ENCODE assay signal across 9 cellular contexts in the genomic region with DNA sequence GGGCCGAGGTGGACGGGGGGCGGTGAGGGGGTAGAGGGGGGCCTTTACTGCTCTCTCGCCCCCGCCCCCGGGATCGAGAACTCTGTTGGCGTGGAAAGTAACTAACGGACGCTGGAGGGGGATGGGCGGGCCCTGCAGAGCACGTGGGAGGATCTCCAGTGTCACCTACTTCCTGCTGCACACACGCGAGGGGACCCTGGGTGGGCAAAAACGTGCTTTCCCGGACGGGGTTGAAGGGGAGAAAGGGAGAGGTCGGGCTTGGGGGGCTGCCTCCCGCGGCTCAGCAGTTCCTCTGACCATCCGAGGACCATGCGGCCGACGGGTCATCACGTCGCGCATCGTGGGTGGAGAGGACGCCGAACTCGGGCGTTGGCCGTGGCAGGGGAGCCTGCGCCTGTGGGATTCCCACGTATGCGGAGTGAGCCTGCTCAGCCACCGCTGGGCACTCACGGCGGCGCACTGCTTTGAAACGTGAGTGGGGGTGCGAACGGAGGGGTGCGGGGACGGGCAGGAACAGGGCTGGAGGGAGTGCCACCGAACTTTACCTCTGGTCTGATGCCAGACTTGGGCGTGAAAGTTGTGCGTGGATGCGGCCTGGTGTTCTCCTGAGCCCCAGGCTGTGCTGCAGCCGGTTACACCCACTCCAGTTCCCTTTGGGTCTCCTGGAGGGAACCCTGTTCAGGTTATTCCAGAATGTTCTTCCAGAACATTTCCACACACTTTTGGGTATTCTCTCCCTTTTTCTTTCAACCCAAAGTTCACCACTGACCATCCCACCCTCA. TPM values are rescaled to one million over a fixed set of nuclear protein-coding genes. Genes with fewer than 3 reads are reported as not detected.
DNase-seq lines count a peak whose midpoint lies in the region; ATAC-seq and TF ChIP-seq lines count a peak whose summit lies in the region.
"Had no signal": no experiment of that assay in that cellular context is flagged by ENCODE, and none has a peak within 500 bp of the region (broad histone marks: within the 10 kb centered on the region; RNA-seq: fewer than 3 reads in every experiment).

No MANE protein-coding gene starts in this region.

- no peak overlapping the region for H2BK12ac ChIP-seq in mesenchymal stem cell (ENCODE audit: low read length in 2 of 2)

- no peaks in the 10 kb centered on the region for H3K9me3 ChIP-seq in PC-9 (ENCODE audit: insufficient read depth, low read depth)
- H3K9me3 ChIP-seq in mesenchymal stem cell (ENCODE audit: control insufficient read depth, low read length): no peaks in the 10 kb centered on the region
- H3K9me3 ChIP-seq: upper lobe of left lung had no signal

- H3K79me1 ChIP-seq in mesenchymal stem cell (replicated peaks; ENCODE audit: low read length, poor library complexity, severe bottlenecking): no peaks in the 10 kb centered on the region

- H4K91ac ChIP-seq in mesenchymal stem cell (ENCODE audit: low read length): peak overlapping the region; percentile 7

- no peak overlapping the region for H2BK15ac ChIP-seq in mesenchymal stem cell (ENCODE audit: low read depth, poor library complexity, severe bottlenecking)

- no peak overlapping the region for H3K14ac ChIP-seq in mesenchymal stem cell (ENCODE audit: low read length in 2 of 2)

- TF ChIP-seq CTCF in GM12865 (IDR thresholded peaks at IDR 0.05; ENCODE audit: insufficient read depth, low read depth, low read length, missing control alignments): no peak
- no peak for TF ChIP-seq CTCF in PC-9 (conservative IDR thresholded peaks at IDR 0.05)

- H3K27ac ChIP-seq in PC-9 (no peak overlapping the region), mesenchymal stem cell (ENCODE audit: low read length, poor library complexity, severe bottlenecking) (no peak overlapping the region)
- H3K27ac ChIP-seq: dorsolateral prefrontal cortex, upper lobe of left lung had no signal

- no peak overlapping the region for H2AK5ac ChIP-seq in mesenchymal stem cell (ENCODE audit: low read length, severe bottlenecking)

- no peak overlapping the region for H2BK5ac ChIP-seq in mesenchymal stem cell (ENCODE audit: low read depth, low read length, poor library complexity, severe bottlenecking)

- no peak overlapping the region for H3K18ac ChIP-seq in mesenchymal stem cell (ENCODE audit: low read depth in 1 of 2, low read length in 2 of 2)

- intact Hi-C loops in PC-9 (cut with micrococcal nuclease; ENCODE audit: unreplicated experiment): loop anchor here (1.0 to 5.0 kb wide), 3 partner anchors 40 to 51 kb away; a partner anchor contains a TSS

- 90% methylated on average over 50 of the region's 50 CpGs for WGBS in mesenchymal stem cell

- no peak for ATAC-seq in HG03520 (IDR thresholded peaks at IDR 0.05; ENCODE audit: unreplicated experiment)

- H3K4me2 ChIP-seq in PC-9 (peak overlapping the region; percentile 93), mesenchymal stem cell (ENCODE audit: low read length, poor library complexity, severe bottlenecking) (no peak overlapping the region)

- H3K9me2 ChIP-seq in PC-9 (ENCODE audit: insufficient read depth): no peaks in the 10 kb centered on the region

- no peak overlapping the region for H2BK120ac ChIP-seq in mesenchymal stem cell (ENCODE audit: low read depth, low read length)

- H4K8ac ChIP-seq in mesenchymal stem cell (ENCODE audit: low read length): no peak overlapping the region

- no peaks in the 10 kb centered on the region for H4K20me1 ChIP-seq in PC-9 (ENCODE audit: insufficient read depth)

- H3F3A ChIP-seq in PC-9 (ENCODE audit: insufficient read depth, low read depth): peaks cover 23% of the 10 kb centered on the region; the same call in 1 of the 2 replicates

- H3K4me3 ChIP-seq in GM12865 (ENCODE audit: low read depth, low read length) (peak overlapping the region; percentile 64), PC-9 (peak overlapping the region; percentile 81), mesenchymal stem cell (ENCODE audit: insufficient read depth in 1 of 2, low read depth in 1 of 2, low read length in 2 of 2) (no peak overlapping the region)
- H3K4me3 ChIP-seq: dorsolateral prefrontal cortex had no signal

- POLR2A ChIA-PET in PC-9 (lab: Charles Lee; ENCODE audit: unreplicated experiment): no interaction called here
- POLR2A ChIA-PET in HEK293T (lab: Yijun Ruan, JAX): interaction anchor here (1.3 kb wide), 1 partner anchor 39 kb away, joined by 3 read pairs; no protein-coding TSS in a partner anchor

- H2AFZ ChIP-seq in PC-9: peak overlapping the region; percentile 77
- H2AFZ ChIP-seq in mesenchymal stem cell (ENCODE audit: low read depth, low read length): no peak overlapping the region

- H3K4ac ChIP-seq in mesenchymal stem cell (ENCODE audit: low read depth in 1 of 2, low read length in 2 of 2): no peak overlapping the region

- H3K27me3 ChIP-seq in PC-9 (ENCODE audit: insufficient read depth, low read depth): no peaks in the 10 kb centered on the region
- peaks cover 32 to 80% of the 10 kb centered on the region in 2 experiments for H3K27me3 ChIP-seq in mesenchymal stem cell (ENCODE audit: control insufficient read depth in 1 of 2, insufficient read depth in 1 of 2, low read length in 2 of 2)

- no peaks in the 10 kb centered on the region for H3K36me3 ChIP-seq in PC-9 (ENCODE audit: low read depth)
- peaks cover 0 to 2% of the 10 kb centered on the region in 2 experiments for H3K36me3 ChIP-seq in mesenchymal stem cell (ENCODE audit: control insufficient read depth in 1 of 2, insufficient read depth in 2 of 2, low read depth in 1 of 2, low read length in 2 of 2)
- H3K36me3 ChIP-seq: upper lobe of left lung had no signal

- peak; percentile 49 for DNase-seq in GM12865 (ENCODE audit: low read depth)
- no peak for DNase-seq in PC-9
- DNase-seq in mesenchymal stem cell: no peak
- DNase-seq in HEK293T (ENCODE audit: extremely low spot score): no peak

- no peak overlapping the region for H3K9ac ChIP-seq in mesenchymal stem cell (ENCODE audit: low read length)

- H3K4me1 ChIP-seq in PC-9 (replicated peaks; ENCODE audit: insufficient read depth): peaks cover 23% of the 10 kb centered on the region
- no peaks in the 10 kb centered on the region for H3K4me1 ChIP-seq in mesenchymal stem cell (ENCODE audit: control insufficient read depth, insufficient read depth, low read depth, low read length)

- CTCF ChIA-PET in PC-9 (lab: Charles Lee): no interaction called here
- CTCF ChIA-PET in HEK293T (lab: Yijun Ruan, JAX): no interaction called here

- BruUV-seq in PC-9 (replicated peaks; lab: Mats Ljungman, UMichigan): TSS peak; percentile 19

- no peak overlapping the region for H3K23ac ChIP-seq in mesenchymal stem cell (ENCODE audit: low read length in 2 of 2)

- H3K79me2 ChIP-seq in PC-9 (ENCODE audit: low read depth): peaks cover 22% of the 10 kb centered on the region

TF ChIP-seq in HEK293T, 16 proteins besides CTCF, POLR2A, EP300 and RAD21:
- TF ChIP-seq FOXM1 (IDR thresholded peaks at IDR 0.05; ENCODE audit: borderline replicate concordance) (no peak), L3MBTL2 (conservative IDR thresholded peaks at IDR 0.05) (no peak), LEF1 (IDR thresholded peaks at IDR 0.05; ENCODE audit: borderline replicate concordance) (no peak), SUZ12 (IDR thresholded peaks at IDR 0.05) (no peak), ELF4 (IDR thresholded peaks at IDR 0.05) (no peak), HDGF (IDR thresholded peaks at IDR 0.05; ENCODE audit: borderline replicate concordance) (no peak)
TF ChIP-seq in HEK293T: peak in this region for 0.

RNA-seq across cellular contexts. Expression of a gene that starts 0.7 kb away (rescaled TPM):
- 61.2 and 77.4 TPM in 2 replicates for total RNA-seq in PC-9 (2021)
- not detected for polyA plus RNA-seq in mesenchymal stem cell (2013, experiment 1 of 2)
- not detected for polyA plus RNA-seq in mesenchymal stem cell (2013, experiment 2 of 2)
- total RNA-seq: glomerular endothelial cell had no signal

RNA-seq across cellular contexts. Expression of a gene that starts 12.4 kb away (rescaled TPM):
- 19.9 and 23.4 TPM in 2 replicates for total RNA-seq in PC-9 (2021)
- 2.2 TPM for polyA plus RNA-seq in mesenchymal stem cell (2013, experiment 1 of 2)
- 2.3 TPM for polyA plus RNA-seq in mesenchymal stem cell (2013, experiment 2 of 2)
- total RNA-seq: WTC11 had no signal

RNA-seq across cellular contexts. Expression of a gene that starts 19.4 kb away (rescaled TPM):
- total RNA-seq in PC-9 (2021): not detected in 2 replicates
- polyA plus RNA-seq in mesenchymal stem cell (2013, experiment 1 of 2): not detected
- polyA plus RNA-seq in mesenchymal stem cell (2013, experiment 2 of 2): not detected
- total RNA-seq: dorsolateral prefrontal cortex, glomerular endothelial cell, WTC11 had no signal

RNA-seq across cellular contexts. Expression of a gene that starts 30.3 kb away (rescaled TPM):
- total RNA-seq in PC-9 (2021): 0.23 and 0.33 TPM in 2 replicates
- polyA plus RNA-seq in mesenchymal stem cell (2013, experiment 1 of 2): not detected
- polyA plus RNA-seq in mesenchymal stem cell (2013, experiment 2 of 2): not detected
- total RNA-seq: glomerular endothelial cell had no signal

RNA-seq across cellular contexts. Expression of a gene that starts 40.3 kb away (rescaled TPM):
- total RNA-seq in PC-9 (2021): 98.2 and 99.7 TPM in 2 replicates
- polyA plus RNA-seq in mesenchymal stem cell (2013, experiment 1 of 2): not detected
- polyA plus RNA-seq in mesenchymal stem cell (2013, experiment 2 of 2): not detected
- total RNA-seq: glomerular endothelial cell had no signal

Comparison
In these comparisons a context has a peak if more than half of its experiments do, and no peak if none do; other contexts are left out.
1. H3K4me3 ChIP-seq: peak in GM12865 (single experiment) and PC-9 (single experiment); none in mesenchymal stem cell (0 of 2).